8 cellular contexts compared by ENCODE assay signal in the genomic region with DNA sequence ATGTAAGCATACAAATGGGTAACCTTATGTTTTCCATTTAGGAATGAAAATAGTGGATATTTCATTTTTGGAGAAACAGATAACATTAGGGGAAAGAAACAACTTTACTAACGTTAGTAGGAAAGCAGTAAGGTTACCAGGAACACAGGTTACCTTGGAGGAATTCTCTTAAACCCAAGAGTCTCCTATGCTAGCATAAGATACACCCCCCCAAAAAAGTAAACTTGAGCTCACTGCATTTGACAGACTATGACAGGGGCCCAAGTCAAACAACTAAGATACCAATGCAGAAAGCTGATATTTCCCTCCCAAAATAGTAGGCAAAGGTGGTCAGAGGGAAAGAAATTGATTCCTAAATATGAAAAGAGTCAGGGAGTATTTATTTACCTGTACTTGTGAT.
"Had no signal": no experiment of that assay in that cellular context is flagged by ENCODE, and none has a peak within 500 bp of the region (broad histone marks: within the 10 kb centered on the region; RNA-seq: fewer than 3 reads in every experiment).

No MANE protein-coding gene starts in this region.

- FAIRE-seq: G401.6, GM12878, GM12891, GM12892, GM18507, GM19239 had no signal

- DNase-seq: GDM1, GF-D8 had no signal

- ATAC-seq: GM12878 had no signal

- H3K4me3 ChIP-seq: GM12878 had no signal
